In genomic region chr12:113106361-113106760, GRCh38 we compare ENCODE assay signal across 1 cellular context.
TF ChIP-seq lines count a peak whose summit lies in the region.

No MANE protein-coding gene starts in this region.

TF ChIP-seq in H1, 55 proteins besides CTCF, POLR2A, EP300 and RAD21:
- TF ChIP-seq SP4 (IDR thresholded peaks at IDR 0.05; ENCODE audit: low read length), result no peak
- TF ChIP-seq KDM1A (IDR thresholded peaks at IDR 0.05; ENCODE audit: borderline replicate concordance, low read length), result peak; percentile 47; the same call in 1 of the 2 replicates
